18 cellular contexts compared by ENCODE assay signal in genomic region chr2:197236159-197236558, GRCh38.
A peak's percentile ranks its signal among the peaks of the same experiment; 100 is the strongest.
DNase-seq lines count a peak whose midpoint lies in the region; ATAC-seq and TF ChIP-seq lines count a peak whose summit lies in the region.
"Had no signal": no experiment of that assay in that cellular context is flagged by ENCODE, and none has a peak within 500 bp of the region (broad histone marks: within the 10 kb centered on the region; RNA-seq: fewer than 3 reads in every experiment).

No MANE protein-coding gene starts in this region.

- H3K36me3 ChIP-seq in lower lobe of right lung (no peaks in the 10 kb centered on the region), right atrium auricular region (no peaks in the 10 kb centered on the region)
- H3K36me3 ChIP-seq: brain microvascular endothelial cell, colonic mucosa, right lobe of liver, stomach, upper lobe of left lung had no signal

- no peaks in the 10 kb centered on the region for H3K27me3 Mint-ChIP-seq in activated CD4-positive, alpha-beta T cell treated with anti-CD3 and anti-CD28 coated beads for 36 hours
- H3K27me3 Mint-ChIP-seq in activated naive CD8-positive, alpha-beta T cell treated with anti-CD3 and anti-CD28 coated beads, Interleukin-2, amount 10 ng/mL, durations not matched to agents 7 days and 5 days, result no peaks in the 10 kb centered on the region
- no peaks in the 10 kb centered on the region for H3K27me3 Mint-ChIP-seq in natural killer cell treated with Interleukin-12 subunit alpha and Interleukin-12 subunit beta and Interleukin-15 and Interleukin-18, amount 100 ng/mL, for 72 hours

- intact Hi-C loops in activated CD4-positive, alpha-beta T cell treated with anti-CD3 and anti-CD28 coated beads for 36 hours (cut with DNase I, micrococcal nuclease), result loop anchor here in 1 of 2 experiments (2.0 kb wide), 1 partner anchor 37 kb away; no protein-coding TSS in a partner anchor
- intact Hi-C loops in lower lobe of right lung (cut with DNase I), result no loop called here

- H3K4me1 ChIP-seq in lower lobe of right lung, result peaks cover 53% of the 10 kb centered on the region
- H3K4me1 ChIP-seq in right atrium auricular region, result no peaks in the 10 kb centered on the region
- H3K4me1 ChIP-seq: colonic mucosa had no signal

- ATAC-seq in activated CD4-positive, alpha-beta T cell treated with anti-CD3 and anti-CD28 coated beads for 36 hours, result peak; percentile 20
- no peak for ATAC-seq in activated naive CD8-positive, alpha-beta T cell treated with anti-CD3 and anti-CD28 coated beads, Interleukin-2, amount 10 ng/mL, durations not matched to agents 7 days and 5 days (ENCODE audit: low read depth)
- ATAC-seq in natural killer cell treated with Interleukin-12 subunit alpha and Interleukin-12 subunit beta and Interleukin-15 and Interleukin-18, amount 100 ng/mL, for 72 hours, result no peak
- ATAC-seq in lower lobe of right lung, result no peak
- ATAC-seq: right lobe of liver had no signal

- TF ChIP-seq CTCF in HL-60 (IDR thresholded peaks at IDR 0.05; ENCODE audit: insufficient read depth, low read length) (no peak), lower lobe of right lung (IDR thresholded peaks at IDR 0.05) (no peak), right atrium auricular region (IDR thresholded peaks at IDR 0.05) (no peak)

- H3K36me3 Mint-ChIP-seq in activated CD4-positive, alpha-beta T cell treated with anti-CD3 and anti-CD28 coated beads for 36 hours (ENCODE audit: low read depth), result peaks cover 14% of the 10 kb centered on the region
- H3K36me3 Mint-ChIP-seq in activated naive CD8-positive, alpha-beta T cell treated with anti-CD3 and anti-CD28 coated beads, Interleukin-2, amount 10 ng/mL, durations not matched to agents 7 days and 5 days, result peaks cover 20% of the 10 kb centered on the region
- H3K36me3 Mint-ChIP-seq in natural killer cell treated with Interleukin-12 subunit alpha and Interleukin-12 subunit beta and Interleukin-15 and Interleukin-18, amount 100 ng/mL, for 72 hours, result peaks cover 5% of the 10 kb centered on the region

- CTCF ChIA-PET in activated CD4-positive, alpha-beta T cell treated with anti-CD3 and anti-CD28 coated beads for 36 hours (lab: Charles Lee), result interaction anchor here (0.7 to 2.1 kb wide), 5 partner anchors 8 to 108 kb away, joined by 3 to 13 read pairs (median 4); no protein-coding TSS in a partner anchor

- peak overlapping the region; percentile 92 for H3K27ac Mint-ChIP-seq in activated CD4-positive, alpha-beta T cell treated with anti-CD3 and anti-CD28 coated beads for 36 hours
- peak overlapping the region; percentile 84 for H3K27ac Mint-ChIP-seq in activated naive CD8-positive, alpha-beta T cell treated with anti-CD3 and anti-CD28 coated beads, Interleukin-2, amount 10 ng/mL, durations not matched to agents 7 days and 5 days
- peak overlapping the region; percentile 92 for H3K27ac Mint-ChIP-seq in natural killer cell treated with Interleukin-12 subunit alpha and Interleukin-12 subunit beta and Interleukin-15 and Interleukin-18, amount 100 ng/mL, for 72 hours

- peak; percentile 51 for DNase-seq in activated CD4-positive, alpha-beta T cell treated with anti-CD3 and anti-CD28 coated beads for 36 hours
- DNase-seq in activated CD4-positive, alpha-beta T cell treated with anti-CD3 and anti-CD28 coated beads for 48 hours, result no peak
- no peak for DNase-seq in HL-60 (ENCODE audit: low read depth in 1 of 2, low spot score in 1 of 2)
- DNase-seq in activated naive CD8-positive, alpha-beta T cell treated with anti-CD3 and anti-CD28 coated beads, Interleukin-2, amount 10 ng/mL, durations not matched to agents 7 days and 5 days, result no peak
- no peak for DNase-seq in natural killer cell treated with Interleukin-12 subunit alpha and Interleukin-12 subunit beta and Interleukin-15 and Interleukin-18, amount 100 ng/mL, for 72 hours (ENCODE audit: low spot score)
- DNase-seq in lower lobe of right lung, result no peak
- no peak for DNase-seq in NOMO-1 treated with DMSO at 0.1 percent for 48 hours (lab: John Stamatoyannopoulos, UW; ENCODE audit: unreplicated experiment)
- no peak for DNase-seq in right atrium auricular region (ENCODE audit: low spot score)
- DNase-seq: activated gamma-delta T cell treated with Interleukin-2 at 50 U/mL for 16 hours, brain microvascular endothelial cell, colonic mucosa, DMS 273 treated with DMSO at 0.1 percent for 48 hours, Karpas-422, NCI-H1092, NCI-H2081, right lobe of liver, stomach, upper lobe of left lung had no signal

- POLR2A ChIA-PET in activated CD4-positive, alpha-beta T cell treated with anti-CD3 and anti-CD28 coated beads for 36 hours (lab: Charles Lee), result no interaction called here
- POLR2A ChIA-PET in activated naive CD8-positive, alpha-beta T cell treated with anti-CD3 and anti-CD28 coated beads, Interleukin-2, amount 10 ng/mL, durations not matched to agents 7 days and 5 days (lab: Charles Lee), result interaction anchor here (0.7 to 5.9 kb wide), 7 partner anchors 8 to 71 kb away, joined by 3 to 61 read pairs (median 3); partner anchors contain the start of gene ANKRD44

- peaks cover 93% of the 10 kb centered on the region for H3K4me1 Mint-ChIP-seq in activated CD4-positive, alpha-beta T cell treated with anti-CD3 and anti-CD28 coated beads for 36 hours
- H3K4me1 Mint-ChIP-seq in activated naive CD8-positive, alpha-beta T cell treated with anti-CD3 and anti-CD28 coated beads, Interleukin-2, amount 10 ng/mL, durations not matched to agents 7 days and 5 days, result peaks cover 79% of the 10 kb centered on the region
- H3K4me1 Mint-ChIP-seq in natural killer cell treated with Interleukin-12 subunit alpha and Interleukin-12 subunit beta and Interleukin-15 and Interleukin-18, amount 100 ng/mL, for 72 hours (ENCODE audit: low read depth in 2 of 2), result peaks cover 83 to 86% of the 10 kb centered on the region in 2 donors

- no peaks in the 10 kb centered on the region for H3K9me3 Mint-ChIP-seq in activated CD4-positive, alpha-beta T cell treated with anti-CD3 and anti-CD28 coated beads for 36 hours (ENCODE audit: low read depth)
- H3K9me3 Mint-ChIP-seq in activated naive CD8-positive, alpha-beta T cell treated with anti-CD3 and anti-CD28 coated beads, Interleukin-2, amount 10 ng/mL, durations not matched to agents 7 days and 5 days, result no peaks in the 10 kb centered on the region
- H3K9me3 Mint-ChIP-seq in natural killer cell treated with Interleukin-12 subunit alpha and Interleukin-12 subunit beta and Interleukin-15 and Interleukin-18, amount 100 ng/mL, for 72 hours, result no peaks in the 10 kb centered on the region

- H3K27ac ChIP-seq in HL-60 (replicated peaks) (peak overlapping the region; percentile 27; the same call in 1 of the 2 replicates), lower lobe of right lung (no peak overlapping the region), right atrium auricular region (no peak overlapping the region)
- H3K27ac ChIP-seq: brain microvascular endothelial cell, colonic mucosa, right lobe of liver, stomach had no signal

- H3K27me3 ChIP-seq in HL-60 (ENCODE audit: insufficient read depth, poor library complexity, severe bottlenecking), result no peaks in the 10 kb centered on the region
- H3K27me3 ChIP-seq in lower lobe of right lung (ENCODE audit: low read depth), result no peaks in the 10 kb centered on the region
- H3K27me3 ChIP-seq in right atrium auricular region, result no peaks in the 10 kb centered on the region
- H3K27me3 ChIP-seq: brain microvascular endothelial cell, colonic mucosa, right lobe of liver, stomach, upper lobe of left lung had no signal

- peak overlapping the region; percentile 51 for H3K4me3 Mint-ChIP-seq in activated CD4-positive, alpha-beta T cell treated with anti-CD3 and anti-CD28 coated beads for 36 hours
- H3K4me3 Mint-ChIP-seq in activated naive CD8-positive, alpha-beta T cell treated with anti-CD3 and anti-CD28 coated beads, Interleukin-2, amount 10 ng/mL, durations not matched to agents 7 days and 5 days, result peak overlapping the region; percentile 67
- peak overlapping the region; percentile 22 for H3K4me3 Mint-ChIP-seq in natural killer cell treated with Interleukin-12 subunit alpha and Interleukin-12 subunit beta and Interleukin-15 and Interleukin-18, amount 100 ng/mL, for 72 hours

- H3K4me3 ChIP-seq in HL-60 (replicated peaks; ENCODE audit: insufficient read depth, low read length) (no peak overlapping the region), lower lobe of right lung (no peak overlapping the region), right atrium auricular region (no peak overlapping the region)
- H3K4me3 ChIP-seq: colonic mucosa, right lobe of liver, stomach, upper lobe of left lung had no signal

- H3K9me3 ChIP-seq in lower lobe of right lung (no peaks in the 10 kb centered on the region), right atrium auricular region (no peaks in the 10 kb centered on the region)
- H3K9me3 ChIP-seq: colonic mucosa, right lobe of liver, stomach, upper lobe of left lung had no signal
